32 cellular contexts compared by ENCODE assay signal in the genomic region with DNA sequence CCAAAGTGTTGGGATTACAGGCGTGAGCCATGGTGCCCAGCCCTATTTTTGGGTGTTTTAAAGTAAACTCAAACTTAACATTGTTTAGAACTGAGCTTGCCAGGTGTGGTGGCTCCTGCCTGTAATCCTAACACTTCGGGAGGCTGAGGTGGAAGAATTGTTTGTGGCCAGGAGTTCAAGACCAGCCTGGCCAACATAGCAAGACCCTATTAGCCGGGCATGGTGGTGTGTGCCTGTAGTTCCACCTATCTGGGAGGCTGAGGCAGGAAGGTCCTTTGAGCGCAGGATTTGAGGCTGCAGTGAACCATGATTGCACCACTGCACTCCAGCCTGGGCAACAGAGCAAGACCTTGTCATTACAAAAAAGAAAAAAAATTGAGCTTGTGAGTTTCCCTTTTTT. TPM values are rescaled to one million over a fixed set of nuclear protein-coding genes. Genes with fewer than 3 reads are reported as not detected.
"Had no signal": no experiment of that assay in that cellular context is flagged by ENCODE, and none has a peak within 500 bp of the region (broad histone marks: within the 10 kb centered on the region; RNA-seq: fewer than 3 reads in every experiment).

No MANE protein-coding gene starts in this region.

- H3K27me3 ChIP-seq: cardiac muscle cell, heart left ventricle, spleen, suprapubic skin, tibial nerve had no signal

- H2AFZ ChIP-seq: parathyroid adenoma had no signal

- H3K4me3 ChIP-seq: cardiac muscle cell, heart left ventricle, spleen, suprapubic skin, tibial nerve had no signal

- H3K79me2 ChIP-seq: parathyroid adenoma had no signal

- DNase-seq: activated CD4-positive, alpha-beta memory T cell treated with anti-CD3 and anti-CD28 coated beads, Interleukin-2, amount 10 ng/mL, durations not matched to agents 7 days and 5 days; activated CD4-positive, alpha-beta T cell treated with anti-CD3 and anti-CD28 coated beads, Interleukin-2, amount 10 ng/mL, durations not matched to agents 7 days and 5 days; activated CD4-positive, CD25-positive, alpha-beta regulatory T cell treated with anti-CD3 and anti-CD28 coated beads, Interleukin-2, amount 50 U/mL, for 72 hours; activated CD8-positive, alpha-beta memory T cell treated with anti-CD3 and anti-CD28 coated beads, Interleukin-2, amount 50 U/mL, for 48 hours; activated naive CD4-positive, alpha-beta T cell; activated T-cell treated with anti-CD3 and anti-CD28 coated beads, Interleukin-2, amount 50 U/mL, for 4 hours; cortex of kidney; heart left ventricle; hypothalamus; immature natural killer cell; midbrain; naive thymus-derived CD4-positive, alpha-beta T cell; nucleus accumbens; right cardiac atrium; spleen; stimulated activated naive CD4-positive, alpha-beta T cell; T-helper 9 cell; WERI-Rb-1 had no signal

- H3K9ac ChIP-seq: parathyroid adenoma had no signal

- ATAC-seq: activated naive CD4-positive, alpha-beta T cell treated with anti-CD3 and anti-CD28 coated beads, Interleukin-2, amount 50 U/mL, for 72 hours; activated T-cell treated with anti-CD3 and anti-CD28 coated beads, Interleukin-2, amount 50 U/mL, for 4 hours; heart left ventricle; naive thymus-derived CD4-positive, alpha-beta T cell; right cardiac atrium had no signal

- H3K4me1 ChIP-seq: parathyroid adenoma, suprapubic skin, tibial nerve had no signal

- H3K9me3 ChIP-seq: heart left ventricle, spleen, suprapubic skin, tibial nerve had no signal

- FAIRE-seq: TTC549 had no signal

- H3K27ac ChIP-seq: cardiac muscle cell, parathyroid adenoma, spleen, suprapubic skin, tibial nerve, WERI-Rb-1 had no signal

RNA-seq across cellular contexts. Expression of a gene that starts 17.5 kb away (rescaled TPM):
- total RNA-seq: activated CD4-positive, alpha-beta memory T cell treated with anti-CD3 and anti-CD28 coated beads, Interleukin-2, amount 10 ng/mL, durations not matched to agents 7 days and 5 days; activated CD4-positive, alpha-beta T cell treated with anti-CD3 and anti-CD28 coated beads, Interleukin-2, amount 10 ng/mL, durations not matched to agents 7 days and 5 days; activated naive CD4-positive, alpha-beta T cell treated with anti-CD3 and anti-CD28 coated beads, Interleukin-2, amount 50 U/mL, for 72 hours; activated T-helper 2 cell treated with anti-CD3 and anti-CD28 coated beads, Interferon-gamma antibody, Interleukin-2, Interleukin-4, amounts not matched to agents 10 μg/mL and 5 μg/mL and 100 μg/mL, durations not matched to agents 14 hours and 24 hours and 36 hours; cardiac muscle cell; chondrocyte; endothelial cell of umbilical vein; kidney epithelial cell; lower leg skin; naive thymus-derived CD4-positive, alpha-beta T cell; pulmonary artery endothelial cell; suprapubic skin; tibial nerve; urinary bladder had no signal
- polyA plus RNA-seq: cardiac muscle cell; endothelial cell of umbilical vein; immature natural killer cell; naive thymus-derived CD4-positive, alpha-beta T cell; neural cell; right cardiac atrium; urinary bladder had no signal

RNA-seq across cellular contexts. Expression of a gene that starts 43.7 kb away (rescaled TPM):
- total RNA-seq: cardiac muscle cell, chondrocyte, endothelial cell of umbilical vein, kidney epithelial cell, pulmonary artery endothelial cell, urinary bladder had no signal
- polyA plus RNA-seq: cardiac muscle cell, endothelial cell of umbilical vein, neural cell had no signal
